8 cellular contexts compared by ENCODE assay signal in the genomic region with DNA sequence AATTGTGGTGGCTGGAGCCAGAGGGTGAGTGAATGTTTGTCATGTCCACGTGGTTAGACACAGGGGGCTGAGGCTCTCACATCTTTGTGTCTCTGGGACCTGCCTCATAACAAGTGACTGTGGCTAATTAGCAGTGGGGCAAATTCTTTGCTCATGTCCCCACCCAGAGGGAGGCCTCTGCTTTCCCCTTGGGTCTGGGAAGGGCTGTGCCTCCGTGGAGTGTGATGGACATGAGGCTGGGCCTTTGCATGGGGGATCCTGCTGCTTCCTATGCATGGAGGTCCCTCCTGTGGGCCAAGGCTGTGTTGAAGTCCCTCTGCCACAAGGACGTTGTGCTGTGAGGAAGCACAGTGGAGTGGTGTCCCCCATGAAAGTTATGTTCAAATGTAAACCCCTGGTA.
"Had no signal": no experiment of that assay in that cellular context is flagged by ENCODE, and none has a peak within 500 bp of the region (broad histone marks: within the 10 kb centered on the region; RNA-seq: fewer than 3 reads in every experiment).

No MANE protein-coding gene starts in this region.

- H3K27ac Mint-ChIP-seq: GM23338, H9 had no signal

- H3K4me3 ChIP-seq: GM23338, K562 had no signal

- H3K4me1 Mint-ChIP-seq: GM23338 had no signal

- H3K4me3 Mint-ChIP-seq: GM23338, H9 had no signal

- ATAC-seq: GM23338, HepG2, K562 had no signal

- DNase-seq: H9, HCEC 1CT had no signal

- H3K4me2 ChIP-seq: GM23338 had no signal

- FAIRE-seq: H1, H54, HepG2, K562 had no signal

- H2AFZ ChIP-seq: GM23338 had no signal

- H3K27ac ChIP-seq: HL-60 had no signal
